20 cellular contexts compared by ENCODE assay signal in genomic region chrX:66130469-66130868, GRCh38. TPM values are rescaled to one million over a fixed set of nuclear protein-coding genes. Genes with fewer than 3 reads are reported as not detected.
A peak's percentile ranks its signal among the peaks of the same experiment; 100 is the strongest.
DNase-seq lines count a peak whose midpoint lies in the region; ATAC-seq and TF ChIP-seq lines count a peak whose summit lies in the region.
"Had no signal": no experiment of that assay in that cellular context is flagged by ENCODE, and none has a peak within 500 bp of the region (broad histone marks: within the 10 kb centered on the region; RNA-seq: fewer than 3 reads in every experiment).

No MANE protein-coding gene starts in this region.

- peaks cover 7% of the 10 kb centered on the region for H3K4me1 Mint-ChIP-seq in endodermal cell
- H3K4me1 Mint-ChIP-seq: CD4-positive, CD25-positive, alpha-beta regulatory T cell; CD8-positive, alpha-beta memory T cell; GM23338 had no signal

- DNase-seq in endodermal cell (no peak), occipital lobe (lab: John Stamatoyannopoulos, UW) (no peak), RKO (ENCODE audit: low spot score) (no peak)
- DNase-seq: BE2C; C1 segment of cervical spinal cord; CD4-positive, CD25-positive, alpha-beta regulatory T cell; CD8-positive, alpha-beta memory T cell; COR-L47; HCEC 1CT; Kasumi-1; KG1; MG63 had no signal

- no peak overlapping the region for H3K4me3 Mint-ChIP-seq in endodermal cell
- H3K4me3 Mint-ChIP-seq: CD4-positive, CD25-positive, alpha-beta regulatory T cell; CD8-positive, alpha-beta memory T cell; GM23338; IgD-negative memory B cell had no signal

- no peak overlapping the region for H3K27ac ChIP-seq in endodermal cell (ENCODE audit: low read depth, low read length)

- no peak for TF ChIP-seq CTCF in endodermal cell (conservative IDR thresholded peaks at IDR 0.05)

- no peaks in the 10 kb centered on the region for H3K4me1 ChIP-seq in endodermal cell (ENCODE audit: control insufficient read depth, insufficient read depth, low read length)
- H3K4me1 ChIP-seq: BE2C had no signal

- ATAC-seq in GM18511 (IDR thresholded peaks at IDR 0.05; ENCODE audit: unreplicated experiment) (peak; percentile 72), GM19468 (IDR thresholded peaks at IDR 0.05; ENCODE audit: extremely low read depth, unreplicated experiment) (peak; percentile 32), HG03342 (IDR thresholded peaks at IDR 0.05; ENCODE audit: unreplicated experiment) (peak; percentile 53), GM19023 (IDR thresholded peaks at IDR 0.05; ENCODE audit: unreplicated experiment) (no peak)
- ATAC-seq: GM23338, HepG2 had no signal

- no peak overlapping the region for H3K4me3 ChIP-seq in endodermal cell (ENCODE audit: low read length)
- H3K4me3 ChIP-seq: GM23338, MG63 had no signal

- no peaks in the 10 kb centered on the region for H3K27me3 ChIP-seq in endodermal cell (ENCODE audit: control insufficient read depth, insufficient read depth, low read length, poor library complexity, severe bottlenecking)
- H3K27me3 ChIP-seq: BE2C, MG63 had no signal

- no peaks in the 10 kb centered on the region for H3K36me3 Mint-ChIP-seq in endodermal cell (ENCODE audit: low read depth)
- H3K36me3 Mint-ChIP-seq: CD4-positive, CD25-positive, alpha-beta regulatory T cell; CD8-positive, alpha-beta memory T cell; IgD-negative memory B cell had no signal

- H3K9me3 ChIP-seq in endodermal cell (ENCODE audit: control insufficient read depth, low read length): no peaks in the 10 kb centered on the region
- H3K9me3 ChIP-seq: BE2C, MG63 had no signal

- no peaks in the 10 kb centered on the region for H3K36me3 ChIP-seq in endodermal cell (ENCODE audit: control insufficient read depth, insufficient read depth, low read length)
- H3K36me3 ChIP-seq: BE2C, MG63 had no signal

- H3K27ac Mint-ChIP-seq in endodermal cell: peak overlapping the region; percentile 42
- H3K27ac Mint-ChIP-seq: CD4-positive, CD25-positive, alpha-beta regulatory T cell; GM23338; IgD-negative memory B cell had no signal

- H3K9me3 Mint-ChIP-seq in endodermal cell: peaks cover 54% of the 10 kb centered on the region
- H3K9me3 Mint-ChIP-seq: IgD-negative memory B cell had no signal

- H3K9ac ChIP-seq in endodermal cell (ENCODE audit: extremely low read depth, low read length, poor library complexity, severe bottlenecking): no peak overlapping the region

- H3K27me3 Mint-ChIP-seq in endodermal cell (ENCODE audit: insufficient read depth): no peaks in the 10 kb centered on the region
- H3K27me3 Mint-ChIP-seq: CD4-positive, CD25-positive, alpha-beta regulatory T cell had no signal

RNA-seq across cellular contexts. Expression of gene HEPH, which starts 33.6 kb away (rescaled TPM):
- total RNA-seq in endodermal cell (10 to 100 TPM; 76.2 to 88.1 TPM), occipital lobe (5.1 TPM)
- 68.7 TPM for polyA plus RNA-seq in endodermal cell (2013, experiment 1 of 2)
- 63.4 TPM for polyA plus RNA-seq in endodermal cell (2013, experiment 2 of 2)
- total RNA-seq: A172; CD4-positive, CD25-positive, alpha-beta regulatory T cell; CD8-positive, alpha-beta memory T cell; HepG2 had no signal
- polyA plus RNA-seq: CD4-positive, CD25-positive, alpha-beta regulatory T cell; HepG2; IgD-negative memory B cell had no signal

Comparison
In these comparisons a context has a peak if more than half of its experiments do, and no peak if none do; other contexts are left out.
1. RNA of gene HEPH, which starts 33.6 kb away (total RNA-seq): 76.2 to 88.1 TPM in endodermal cell; 5.1 TPM in occipital lobe (single experiment); every median in the first group is over 10 times any median in the second.